ENCODE assay signal across 36 cellular contexts in genomic region chr6:74479960-74480359, GRCh38.
"Had no signal": no experiment of that assay in that cellular context is flagged by ENCODE, and none has a peak within 500 bp of the region (broad histone marks: within the 10 kb centered on the region; RNA-seq: fewer than 3 reads in every experiment).

No MANE protein-coding gene starts in this region.

- H3K27ac Mint-ChIP-seq: activated CD4-positive, alpha-beta memory T cell treated with anti-CD3 and anti-CD28 coated beads, Interleukin-2, amount 10 ng/mL, durations not matched to agents 7 days and 5 days; activated CD4-positive, alpha-beta T cell treated with anti-CD3 and anti-CD28 coated beads for 36 hours; activated CD4-positive, alpha-beta T cell treated with anti-CD3 and anti-CD28 coated beads, Interleukin-2, amount 10 ng/mL, durations not matched to agents 7 days and 5 days; activated CD8-positive, alpha-beta memory T cell treated with anti-CD3 and anti-CD28 coated beads, Interleukin-2, amount 10 ng/mL, durations not matched to agents 7 days and 5 days; activated CD8-positive, alpha-beta T cell treated with anti-CD3 and anti-CD28 coated beads, Interleukin-2, amount 10 ng/mL, durations not matched to agents 7 days and 5 days; activated naive CD4-positive, alpha-beta T cell treated with anti-CD3 and anti-CD28 coated beads for 36 hours; activated naive CD4-positive, alpha-beta T cell treated with anti-CD3 and anti-CD28 coated beads, Interleukin-2, amount 50 U/mL, for 72 hours; activated naive CD8-positive, alpha-beta T cell treated with anti-CD3 and anti-CD28 coated beads for 36 hours; activated T-cell treated with anti-CD3 and anti-CD28 coated beads, Interleukin-2, amount 50 U/mL, for 24 hours; activated T-cell treated with anti-CD3 and anti-CD28 coated beads, Interleukin-2, amount 50 U/mL, for 72 hours; activated T-helper 1 cell treated with anti-CD3 and anti-CD28 coated beads, Interleukin-12 subunit alpha, Interleukin-12 subunit beta, Interleukin-2, Interleukin-4 antibody, amounts not matched to agents 30 ng/mL and 10 ng/mL and 1 ng/mL, durations not matched to agents 14 hours and 24 hours and 36 hours; activated T-helper 17 cell treated with anti-CD3 and anti-CD28 coated beads, Interleukin-2, amount 50 U/mL, for 72 hours; T-helper 1 cell treated with Interleukin-12 subunit alpha and Interleukin-12 subunit beta and Interleukin-4 antibody, amounts not matched to agents 30 μg/mL and 1 μg/mL, for 36 hours; T-helper 2 cell treated with Interferon-gamma antibody and Interleukin-4, amounts not matched to agents 5 μg/mL and 100 μg/mL, for 36 hours had no signal

- H3K9me3 Mint-ChIP-seq: activated CD4-positive, alpha-beta T cell treated with anti-CD3 and anti-CD28 coated beads, Interleukin-2, amount 10 ng/mL, durations not matched to agents 7 days and 5 days; activated naive CD4-positive, alpha-beta T cell treated with anti-CD3 and anti-CD28 coated beads, Interleukin-2, amount 50 U/mL, for 72 hours; activated naive CD8-positive, alpha-beta T cell treated with anti-CD3 and anti-CD28 coated beads for 36 hours; activated T-cell treated with anti-CD3 and anti-CD28 coated beads, Interleukin-2, amount 50 U/mL, for 24 hours; activated T-helper 1 cell treated with anti-CD3 and anti-CD28 coated beads, Interleukin-12 subunit alpha, Interleukin-12 subunit beta, Interleukin-2, Interleukin-4 antibody, amounts not matched to agents 30 ng/mL and 10 ng/mL and 1 ng/mL, durations not matched to agents 14 hours and 24 hours and 36 hours; activated T-helper 17 cell treated with anti-CD3 and anti-CD28 coated beads, Interleukin-2, amount 50 U/mL, for 72 hours had no signal

- H3K9me3 ChIP-seq: adrenal gland, body of pancreas, breast epithelium had no signal

- H3K27ac ChIP-seq: adrenal gland, body of pancreas, brain microvascular endothelial cell, breast epithelium, VCaP had no signal

- H3K36me3 Mint-ChIP-seq: activated CD8-positive, alpha-beta memory T cell treated with anti-CD3 and anti-CD28 coated beads, Interleukin-2, amount 10 ng/mL, durations not matched to agents 7 days and 5 days; activated naive CD4-positive, alpha-beta T cell treated with anti-CD3 and anti-CD28 coated beads, Interleukin-2, amount 50 U/mL, for 72 hours; activated naive CD8-positive, alpha-beta T cell treated with anti-CD3 and anti-CD28 coated beads for 36 hours had no signal

- H3K4me1 ChIP-seq: adrenal gland, body of pancreas, breast epithelium had no signal

- H3K4me3 ChIP-seq: adrenal gland, body of pancreas, breast epithelium had no signal

- H3K4me3 Mint-ChIP-seq: activated CD4-positive, alpha-beta memory T cell treated with anti-CD3 and anti-CD28 coated beads, Interleukin-2, amount 10 ng/mL, durations not matched to agents 7 days and 5 days; activated CD4-positive, alpha-beta T cell treated with anti-CD3 and anti-CD28 coated beads for 36 hours; activated CD4-positive, alpha-beta T cell treated with anti-CD3 and anti-CD28 coated beads, Interleukin-2, amount 10 ng/mL, durations not matched to agents 7 days and 5 days; activated CD8-positive, alpha-beta memory T cell treated with anti-CD3 and anti-CD28 coated beads, Interleukin-2, amount 10 ng/mL, durations not matched to agents 7 days and 5 days; activated CD8-positive, alpha-beta T cell treated with anti-CD3 and anti-CD28 coated beads, Interleukin-2, amount 10 ng/mL, durations not matched to agents 7 days and 5 days; activated naive CD4-positive, alpha-beta T cell treated with anti-CD3 and anti-CD28 coated beads for 36 hours; activated naive CD8-positive, alpha-beta T cell treated with anti-CD3 and anti-CD28 coated beads for 36 hours; activated T-cell treated with anti-CD3 and anti-CD28 coated beads, Interleukin-2, amount 50 U/mL, for 24 hours; activated T-cell treated with anti-CD3 and anti-CD28 coated beads, Interleukin-2, amount 50 U/mL, for 72 hours; activated T-helper 1 cell treated with anti-CD3 and anti-CD28 coated beads, Interleukin-12 subunit alpha, Interleukin-12 subunit beta, Interleukin-2, Interleukin-4 antibody, amounts not matched to agents 30 ng/mL and 10 ng/mL and 1 ng/mL, durations not matched to agents 14 hours and 24 hours and 36 hours; activated T-helper 17 cell treated with anti-CD3 and anti-CD28 coated beads, Interleukin-2, amount 50 U/mL, for 72 hours; T-helper 1 cell treated with Interleukin-12 subunit alpha and Interleukin-12 subunit beta and Interleukin-4 antibody, amounts not matched to agents 30 μg/mL and 1 μg/mL, for 36 hours; T-helper 2 cell treated with Interferon-gamma antibody and Interleukin-4, amounts not matched to agents 5 μg/mL and 100 μg/mL, for 36 hours had no signal

- H3K27me3 ChIP-seq: adrenal gland, body of pancreas, brain microvascular endothelial cell, breast epithelium had no signal

- H3K36me3 ChIP-seq: adrenal gland, brain microvascular endothelial cell, breast epithelium had no signal

- H3K4me1 Mint-ChIP-seq: activated CD4-positive, alpha-beta memory T cell treated with anti-CD3 and anti-CD28 coated beads, Interleukin-2, amount 10 ng/mL, durations not matched to agents 7 days and 5 days; activated CD4-positive, alpha-beta T cell treated with anti-CD3 and anti-CD28 coated beads for 36 hours; activated CD4-positive, alpha-beta T cell treated with anti-CD3 and anti-CD28 coated beads, Interleukin-2, amount 10 ng/mL, durations not matched to agents 7 days and 5 days; activated CD8-positive, alpha-beta memory T cell treated with anti-CD3 and anti-CD28 coated beads, Interleukin-2, amount 10 ng/mL, durations not matched to agents 7 days and 5 days; activated naive CD8-positive, alpha-beta T cell treated with anti-CD3 and anti-CD28 coated beads for 36 hours; activated T-helper 17 cell treated with anti-CD3 and anti-CD28 coated beads, Interleukin-2, amount 50 U/mL, for 72 hours had no signal

- H3K27me3 Mint-ChIP-seq: activated CD4-positive, alpha-beta memory T cell treated with anti-CD3 and anti-CD28 coated beads, Interleukin-2, amount 10 ng/mL, durations not matched to agents 7 days and 5 days; activated CD4-positive, alpha-beta T cell treated with anti-CD3 and anti-CD28 coated beads for 36 hours; activated CD4-positive, alpha-beta T cell treated with anti-CD3 and anti-CD28 coated beads, Interleukin-2, amount 10 ng/mL, durations not matched to agents 7 days and 5 days; activated CD8-positive, alpha-beta memory T cell treated with anti-CD3 and anti-CD28 coated beads, Interleukin-2, amount 10 ng/mL, durations not matched to agents 7 days and 5 days; activated naive CD8-positive, alpha-beta T cell treated with anti-CD3 and anti-CD28 coated beads for 36 hours; activated T-cell treated with anti-CD3 and anti-CD28 coated beads, Interleukin-2, amount 50 U/mL, for 24 hours; activated T-helper 17 cell treated with anti-CD3 and anti-CD28 coated beads, Interleukin-2, amount 50 U/mL, for 72 hours had no signal

- ATAC-seq: activated CD4-positive, alpha-beta T cell treated with anti-CD3 and anti-CD28 coated beads for 36 hours; activated CD4-positive, CD25-positive, alpha-beta regulatory T cell treated with anti-CD3 and anti-CD28 coated beads, Interleukin-2, amount 50 U/mL, for 24 hours; activated CD8-positive, alpha-beta memory T cell treated with anti-CD3 and anti-CD28 coated beads, Interleukin-2, amount 10 ng/mL, durations not matched to agents 7 days and 5 days; activated CD8-positive, alpha-beta T cell treated with anti-CD3 and anti-CD28 coated beads, Interleukin-2, amount 10 ng/mL, durations not matched to agents 7 days and 5 days; activated naive CD4-positive, alpha-beta T cell treated with anti-CD3 and anti-CD28 coated beads, Interleukin-2, amount 50 U/mL, for 72 hours; activated T-cell treated with anti-CD3 and anti-CD28 coated beads, Interleukin-2, amount 50 U/mL, for 72 hours; activated T-helper 17 cell treated with anti-CD3 and anti-CD28 coated beads, Interleukin-2, amount 50 U/mL, for 72 hours; body of pancreas had no signal

- DNase-seq: activated CD4-positive, alpha-beta memory T cell treated with anti-CD3 and anti-CD28 coated beads, Interleukin-2, amount 10 ng/mL, durations not matched to agents 7 days and 5 days; activated CD4-positive, alpha-beta T cell treated with anti-CD3 and anti-CD28 coated beads for 1 hour; activated CD4-positive, alpha-beta T cell treated with anti-CD3 and anti-CD28 coated beads for 36 hours; activated CD4-positive, alpha-beta T cell treated with anti-CD3 and anti-CD28 coated beads for 48 hours; activated CD4-positive, alpha-beta T cell treated with anti-CD3 and anti-CD28 coated beads, Interleukin-2, amount 10 ng/mL, durations not matched to agents 7 days and 5 days; activated CD4-positive, alpha-beta T cell treated with anti-CD3 and anti-CD28 coated beads, Interleukin-2, amount 50 U/mL, for 48 hours; activated CD4-positive, CD25-positive, alpha-beta regulatory T cell; activated CD8-positive, alpha-beta memory T cell treated with anti-CD3 and anti-CD28 coated beads for 24 hours; activated CD8-positive, alpha-beta memory T cell treated with anti-CD3 and anti-CD28 coated beads, Interleukin-2, amount 10 ng/mL, durations not matched to agents 7 days and 5 days; activated CD8-positive, alpha-beta memory T cell treated with anti-CD3 and anti-CD28 coated beads, Interleukin-2, amount 50 U/mL, for 48 hours; activated CD8-positive, alpha-beta T cell treated with anti-CD3 and anti-CD28 coated beads, Interleukin-2, amount 10 ng/mL, durations not matched to agents 7 days and 5 days; activated effector memory CD4-positive, alpha-beta T cell treated with anti-CD3 and anti-CD28 coated beads, Interleukin-2, amount 50 U/mL, for 16 hours; activated gamma-delta T cell treated with Interleukin-2 at 50 U/mL for 16 hours; activated naive CD4-positive, alpha-beta T cell; activated naive CD4-positive, alpha-beta T cell treated with anti-CD3 and anti-CD28 coated beads for 36 hours; activated naive CD4-positive, alpha-beta T cell treated with anti-CD3 and anti-CD28 coated beads, Interleukin-2, amount 50 U/mL, for 16 hours; activated naive CD8-positive, alpha-beta T cell treated with anti-CD3 and anti-CD28 coated beads for 36 hours; activated T-cell treated with anti-CD3 and anti-CD28 coated beads, Interleukin-2, amount 50 U/mL, for 24 hours; activated T-cell treated with anti-CD3 and anti-CD28 coated beads, Interleukin-2, amount 50 U/mL, for 72 hours; adrenal gland; amniotic stem cell; aorta; body of pancreas; brain microvascular endothelial cell; central memory CD4-positive, alpha-beta T cell; T-helper 1 cell; T-helper 2 cell; T-helper 9 cell had no signal
